In the genomic region with DNA sequence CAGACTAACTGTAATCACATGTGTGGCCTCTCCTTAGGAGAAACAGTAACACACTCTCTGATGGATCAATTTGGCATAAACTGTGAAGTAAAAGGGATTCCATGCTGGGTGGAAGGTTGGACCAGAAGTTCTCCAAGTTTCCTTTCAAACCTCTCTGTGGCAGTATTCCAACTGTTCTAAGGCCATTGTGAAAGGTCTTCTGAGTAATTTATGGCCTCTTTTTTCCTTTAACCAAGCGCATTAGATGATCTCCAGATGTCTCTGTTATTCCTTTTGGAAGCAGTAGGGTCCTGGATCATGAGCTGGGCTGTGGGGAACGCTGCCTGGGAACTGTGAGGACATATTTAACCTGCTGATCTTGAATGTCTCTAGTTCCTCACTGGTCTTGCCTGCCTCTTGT, we compare ENCODE assay signal across 15 cellular contexts.
A peak's percentile ranks its signal among the peaks of the same experiment; 100 is the strongest.
DNase-seq lines count a peak whose midpoint lies in the region; TF ChIP-seq lines count a peak whose summit lies in the region.
"Had no signal": no experiment of that assay in that cellular context is flagged by ENCODE, and none has a peak within 500 bp of the region (broad histone marks: within the 10 kb centered on the region; RNA-seq: fewer than 3 reads in every experiment).

No MANE protein-coding gene starts in this region.

- H3F3A ChIP-seq in SK-N-SH (replicated peaks; ENCODE audit: insufficient read depth), result no peaks in the 10 kb centered on the region

- WGBS in SK-N-SH (ENCODE audit: low lambda C conversion rate), result 76% methylated on average over 2 of the region's 2 CpGs

- no peak overlapping the region for H2AFZ ChIP-seq in SK-N-SH (ENCODE audit: low read depth)
- H2AFZ ChIP-seq: parathyroid adenoma had no signal

- no peak for TF ChIP-seq EP300 in SK-N-SH (IDR thresholded peaks at IDR 0.05; ENCODE audit: borderline replicate concordance in 1 of 2, low read depth in 1 of 2, low read length in 1 of 2)

- no peak overlapping the region for H3K4me3 Mint-ChIP-seq in mesothelial cell of epicardium

- no peaks in the 10 kb centered on the region for H3K9me3 ChIP-seq in SK-N-SH
- H3K9me3 ChIP-seq in tibial artery, result no peaks in the 10 kb centered on the region
- H3K9me3 ChIP-seq: Caco-2 had no signal

- TF ChIP-seq RAD21 in SK-N-SH (IDR thresholded peaks at IDR 0.05; ENCODE audit: low read length), result no peak

- POLR2A ChIA-PET in SK-N-SH (lab: Yijun Ruan, JAX), result no interaction called here

- H3K27me3 ChIP-seq in SK-N-SH (ENCODE audit: insufficient read depth) (no peaks in the 10 kb centered on the region), tibial artery (no peaks in the 10 kb centered on the region)

- H3K27ac Mint-ChIP-seq in mesothelial cell of epicardium, result peak overlapping the region; percentile 60

- TF ChIP-seq CTCF in SK-N-SH (IDR thresholded peaks at IDR 0.05), result no peak
- no peak for TF ChIP-seq CTCF in mesothelial cell of epicardium (IDR thresholded peaks at IDR 0.05; ENCODE audit: unreplicated experiment)
- TF ChIP-seq CTCF in tibial artery (IDR thresholded peaks at IDR 0.05), result no peak

- H3K27ac ChIP-seq in SK-N-SH (ENCODE audit: low read depth in 2 of 2, low read length in 1 of 2) (no peak overlapping the region), tibial artery (no peak overlapping the region)
- H3K27ac ChIP-seq: parathyroid adenoma had no signal

- H3K4me2 ChIP-seq in SK-N-SH, result no peak overlapping the region

- CTCF ChIA-PET in SK-N-SH (lab: Yijun Ruan, JAX), result no interaction called here

- H3K36me3 ChIP-seq in SK-N-SH (replicated peaks in 1 of 2; ENCODE audit: control insufficient read depth in 1 of 2, insufficient read depth in 2 of 2, low read length in 1 of 2) (no peaks in the 10 kb centered on the region), tibial artery (no peaks in the 10 kb centered on the region)

- H3K36me3 Mint-ChIP-seq in mesothelial cell of epicardium, result no peaks in the 10 kb centered on the region

- H3K9me3 Mint-ChIP-seq in mesothelial cell of epicardium, result no peaks in the 10 kb centered on the region

- H3K4me3 ChIP-seq in SK-N-SH (ENCODE audit: low read depth in 2 of 2, low read length in 1 of 2) (no peak overlapping the region), tibial artery (no peak overlapping the region)
- H3K4me3 ChIP-seq: lung had no signal

- no peaks in the 10 kb centered on the region for H3K4me1 ChIP-seq in SK-N-SH (ENCODE audit: control insufficient read depth in 1 of 2, insufficient read depth in 2 of 2, low read depth in 1 of 2, low read length in 1 of 2)
- H3K4me1 ChIP-seq in tibial artery, result peaks cover 0 to 30% (median 15%) of the 10 kb centered on the region in 4 donors
- H3K4me1 ChIP-seq: parathyroid adenoma had no signal

- H3K27me3 Mint-ChIP-seq in mesothelial cell of epicardium (ENCODE audit: low read depth), result no peaks in the 10 kb centered on the region

- no peaks in the 10 kb centered on the region for H3K9me2 ChIP-seq in SK-N-SH

- DNase-seq in SK-N-SH, result no peak
- DNase-seq in fibroblast of gingiva (ENCODE audit: low read depth), result peak; percentile 96
- no peak for DNase-seq in mesothelial cell of epicardium (ENCODE audit: low spot score in 2 of 2, unreplicated experiment in 2 of 2)
- peak; percentile 75 to 85 for DNase-seq in tibial artery
- no peak for DNase-seq in hepatic stellate cell (ENCODE audit: low spot score)
- DNase-seq in islet precursor cell, result no peak
- DNase-seq in AML-193 (lab: John Stamatoyannopoulos, UW), result no peak
- DNase-seq: activated CD4-positive, alpha-beta T cell treated with anti-CD3 and anti-CD28 coated beads for 4 hours; Caco-2; cerebellar nuclear complex; NCI-H2029; stimulated activated CD4-positive, alpha-beta T cell treated with anti-CD3 and anti-CD28 coated beads, Interleukin-4, amount 100 ng/mL, for 1 hour; stimulated activated naive CD4-positive, alpha-beta T cell treated with Interleukin-2 at 50 U/mL for 16 hours had no signal

- peaks cover 29% of the 10 kb centered on the region for H3K4me1 Mint-ChIP-seq in mesothelial cell of epicardium

- no peaks in the 10 kb centered on the region for H4K20me1 ChIP-seq in SK-N-SH (ENCODE audit: insufficient read depth)

- intact Hi-C loops in tibial artery (cut with DNase I; ENCODE audit: low total_unique reads), result no loop called here

- no peak overlapping the region for H3K9ac ChIP-seq in SK-N-SH
- H3K9ac ChIP-seq: parathyroid adenoma had no signal

- H3K79me2 ChIP-seq in SK-N-SH (ENCODE audit: insufficient read depth), result no peaks in the 10 kb centered on the region
- H3K79me2 ChIP-seq: parathyroid adenoma had no signal

TF ChIP-seq in SK-N-SH, 30 proteins besides CTCF, POLR2A, EP300 and RAD21:
- TF ChIP-seq TCF12 (IDR thresholded peaks at IDR 0.05) (0 out of 2 replicates have a peak, but pooled peaks have one; percentile 5), TEAD4 (IDR thresholded peaks at IDR 0.05; ENCODE audit: borderline replicate concordance, insufficient read depth) (no peak), FOSL2 (IDR thresholded peaks at IDR 0.05; ENCODE audit: borderline replicate concordance, low read depth) (no peak)
- TF ChIP-seq, protein P1, sequence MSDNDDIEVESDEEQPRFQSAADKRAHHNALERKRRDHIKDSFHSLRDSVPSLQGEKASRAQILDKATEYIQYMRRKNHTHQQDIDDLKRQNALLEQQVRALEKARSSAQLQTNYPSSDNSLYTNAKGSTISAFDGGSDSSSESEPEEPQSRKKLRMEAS (IDR thresholded peaks at IDR 0.05; ENCODE audit: low read depth), result no peak
TF ChIP-seq in SK-N-SH: peak in this region for 1.

Comparison
In these comparisons a context has a peak if more than half of its experiments do, and no peak if none do; other contexts are left out.
1. DNase-seq: peak in fibroblast of gingiva (single experiment) and tibial artery (2 of 2); none in SK-N-SH (single experiment), mesothelial cell of epicardium (0 of 2), hepatic stellate cell (single experiment), islet precursor cell (single experiment) and AML-193 (0 of 2).